12 cellular contexts compared by ENCODE assay signal in the genomic region with DNA sequence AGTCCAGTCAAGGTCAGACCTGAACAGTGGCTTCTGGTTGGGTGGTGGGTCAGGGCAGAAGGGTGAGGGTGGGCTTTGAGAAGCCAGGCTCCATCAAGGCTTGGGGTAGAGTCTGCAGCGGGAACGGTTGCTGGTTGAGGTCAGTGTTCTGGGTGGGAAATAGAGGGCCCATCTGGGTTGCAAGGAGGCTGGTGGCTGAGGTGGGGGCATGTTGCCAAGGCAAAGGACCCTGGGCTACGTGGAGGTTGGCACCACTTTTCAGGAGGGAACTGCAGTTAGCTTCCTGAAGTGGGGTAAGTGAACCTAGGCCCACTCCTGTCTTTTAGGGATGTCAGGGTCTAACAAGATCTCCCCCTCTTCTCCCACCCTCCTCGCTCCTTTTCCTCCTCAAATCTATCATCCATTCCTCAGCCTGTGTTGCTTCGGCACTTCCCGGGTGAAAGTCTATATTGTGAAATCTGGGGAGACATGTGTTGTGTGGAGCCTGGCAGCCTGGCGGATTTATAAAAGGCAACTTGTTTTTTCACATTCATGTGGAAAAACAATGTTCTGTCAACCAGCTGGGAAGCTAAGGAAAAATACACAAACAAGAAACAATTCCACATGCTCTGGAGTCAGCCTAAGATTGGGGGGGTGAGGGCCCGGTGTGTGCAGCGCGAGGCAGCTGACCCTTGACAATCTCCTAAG. TPM values are rescaled to one million over a fixed set of nuclear protein-coding genes. Genes with fewer than 3 reads are reported as not detected.
"Had no signal": no experiment of that assay in that cellular context is flagged by ENCODE, and none has a peak within 500 bp of the region (broad histone marks: within the 10 kb centered on the region; RNA-seq: fewer than 3 reads in every experiment).

No MANE protein-coding gene starts in this region.

- H3K4me3 ChIP-seq: heart left ventricle, SK-N-MC, thyroid gland had no signal

- H3K9me3 ChIP-seq: thyroid gland, vagina had no signal

- H3K27ac ChIP-seq: heart left ventricle, SK-N-MC, thyroid gland, vagina, WERI-Rb-1 had no signal

- ATAC-seq: left ventricle myocardium superior, sciatic nerve had no signal

- DNase-seq: activated CD4-positive, alpha-beta T cell treated with anti-CD3 and anti-CD28 coated beads for 48 hours; activated naive CD4-positive, alpha-beta T cell treated with Interleukin-2 at 50 U/mL for 16 hours; heart left ventricle; left ventricle myocardium superior; mesendoderm; T-helper 1 cell; thyroid gland; WERI-Rb-1 had no signal

- H3K27me3 ChIP-seq: heart left ventricle, thyroid gland, vagina had no signal

- H3K36me3 ChIP-seq: heart left ventricle, thyroid gland, vagina, WERI-Rb-1 had no signal

- H3K4me1 ChIP-seq: vagina had no signal

RNA-seq across cellular contexts. Expression of a gene that starts 1.5 kb away (rescaled TPM):
- total RNA-seq: frontal cortex, sciatic nerve had no signal

RNA-seq across cellular contexts. Expression of a gene that starts 29.5 kb away (rescaled TPM):
- total RNA-seq: frontal cortex had no signal
